Comparison of ENCODE assay signal across 18 cellular contexts in genomic region chr2:178632729-178633128, GRCh38.
"Had no signal": no experiment of that assay in that cellular context is flagged by ENCODE, and none has a peak within 500 bp of the region (broad histone marks: within the 10 kb centered on the region; RNA-seq: fewer than 3 reads in every experiment).

No MANE protein-coding gene starts in this region.

- ATAC-seq: activated CD8-positive, alpha-beta T cell treated with anti-CD3 and anti-CD28 coated beads for 36 hours; activated T-cell treated with anti-CD3 and anti-CD28 coated beads, Interleukin-2, amount 50 U/mL, for 72 hours; stimulated activated naive CD8-positive, alpha-beta T cell treated with anti-CD3 and anti-CD28 coated beads, Interleukin-15, Interleukin-2, amounts not matched to agents 100 U/mL and 50 U/mL, for 24 hours; WTC11 had no signal

- H3K36me3 ChIP-seq: right lobe of liver, suprapubic skin had no signal

- DNase-seq: activated CD4-positive, alpha-beta T cell treated with anti-CD3 and anti-CD28 coated beads for 4 hours; activated CD8-positive, alpha-beta T cell treated with anti-CD3 and anti-CD28 coated beads for 36 hours; activated gamma-delta T cell treated with Interleukin-2 at 50 U/mL for 16 hours; activated naive CD8-positive, alpha-beta T cell treated with anti-CD3 and anti-CD28 coated beads for 36 hours; activated T-cell treated with anti-CD3 and anti-CD28 coated beads, Interleukin-2, amount 50 U/mL, for 72 hours; aorta; cerebellar nuclear complex; effector memory CD4-positive, alpha-beta T cell; foreskin melanocyte; immature natural killer cell; nephron progenitor cell; occipital lobe; right lobe of liver; stimulated activated naive CD8-positive, alpha-beta T cell treated with anti-CD3 and anti-CD28 coated beads, Interleukin-15, Interleukin-2, amounts not matched to agents 100 U/mL and 50 U/mL, for 24 hours; trophoblast cell had no signal

- FAIRE-seq: TTC549 had no signal

- H3K27me3 ChIP-seq: right lobe of liver, suprapubic skin had no signal

- H3K27ac ChIP-seq: right lobe of liver, suprapubic skin had no signal

- H3K4me1 ChIP-seq: right lobe of liver, suprapubic skin had no signal

- H3K9me3 ChIP-seq: right lobe of liver, suprapubic skin had no signal

- H3K4me3 ChIP-seq: right lobe of liver, suprapubic skin had no signal
